ENCODE assay signal across 34 cellular contexts in genomic region chr1:166159656-166160055, GRCh38. TPM values are rescaled to one million over a fixed set of nuclear protein-coding genes. Genes with fewer than 3 reads are reported as not detected.
"Had no signal": no experiment of that assay in that cellular context is flagged by ENCODE, and none has a peak within 500 bp of the region (broad histone marks: within the 10 kb centered on the region; RNA-seq: fewer than 3 reads in every experiment).

No MANE protein-coding gene starts in this region.

- H3K4me3 ChIP-seq: adrenal gland, body of pancreas, esophagus squamous epithelium, gastroesophageal sphincter had no signal

- H3K9me3 ChIP-seq: adrenal gland, body of pancreas, esophagus squamous epithelium, gastroesophageal sphincter had no signal

- H3K27ac ChIP-seq: adrenal gland, body of pancreas, epithelial cell of prostate, esophagus squamous epithelium, gastroesophageal sphincter had no signal

- H3K27me3 ChIP-seq: adrenal gland, body of pancreas, gastroesophageal sphincter had no signal

- DNase-seq: activated CD4-positive, alpha-beta memory T cell treated with anti-CD3 and anti-CD28 coated beads for 36 hours; activated CD4-positive, alpha-beta T cell treated with anti-CD3 and anti-CD28 coated beads for 36 hours; activated CD4-positive, alpha-beta T cell treated with anti-CD3 and anti-CD28 coated beads, Interleukin-2, amount 10 ng/mL, durations not matched to agents 24 days and 14 days; activated CD4-positive, CD25-positive, alpha-beta regulatory T cell; activated CD4-positive, CD25-positive, alpha-beta regulatory T cell treated with anti-CD3 and anti-CD28 coated beads, Interleukin-2, amount 50 U/mL, for 72 hours; activated CD8-positive, alpha-beta memory T cell treated with anti-CD3 and anti-CD28 coated beads, Interleukin-2, amount 10 ng/mL, durations not matched to agents 7 days and 5 days; activated CD8-positive, alpha-beta memory T cell treated with anti-CD3 and anti-CD28 coated beads, Interleukin-2, amount 50 U/mL, for 4 hours; activated CD8-positive, alpha-beta T cell treated with anti-CD3 and anti-CD28 coated beads, Interleukin-2, amount 10 ng/mL, durations not matched to agents 7 days and 5 days; activated effector memory CD4-positive, alpha-beta T cell treated with anti-CD3 and anti-CD28 coated beads, Interleukin-2, amount 50 U/mL, for 16 hours; activated naive CD4-positive, alpha-beta T cell treated with anti-CD3 and anti-CD28 coated beads for 36 hours; activated naive CD8-positive, alpha-beta T cell treated with anti-CD3 and anti-CD28 coated beads for 36 hours; activated naive CD8-positive, alpha-beta T cell treated with anti-CD3 and anti-CD28 coated beads, Interleukin-2, amount 50 U/mL, for 24 hours; activated T-cell treated with anti-CD3 and anti-CD28 coated beads, Interleukin-2, amount 50 U/mL, for 1 hour; activated T-cell treated with anti-CD3 and anti-CD28 coated beads, Interleukin-2, amount 50 U/mL, for 48 hours; adrenal gland; amygdala; aorta; body of pancreas; caudate nucleus; cortex of kidney; dermis blood vessel endothelial cell; effector CD4-positive, alpha-beta T cell; effector memory CD8-positive, alpha-beta T cell; esophagus squamous epithelium; foreskin melanocyte; head of caudate nucleus; T-helper 1 cell; T-helper 17 cell; T1000 had no signal

- ATAC-seq: activated CD4-positive, alpha-beta T cell treated with anti-CD3 and anti-CD28 coated beads for 36 hours; activated CD8-positive, alpha-beta memory T cell treated with anti-CD3 and anti-CD28 coated beads, Interleukin-2, amount 10 ng/mL, durations not matched to agents 7 days and 5 days; activated CD8-positive, alpha-beta T cell treated with anti-CD3 and anti-CD28 coated beads, Interleukin-2, amount 10 ng/mL, durations not matched to agents 7 days and 5 days; activated naive CD8-positive, alpha-beta T cell treated with anti-CD3 and anti-CD28 coated beads, Interleukin-2, amount 50 U/mL, for 24 hours; body of pancreas; effector memory CD8-positive, alpha-beta T cell; gastroesophageal sphincter; T-helper 17 cell had no signal

- H3K36me3 ChIP-seq: adrenal gland, esophagus squamous epithelium, gastroesophageal sphincter had no signal

RNA-seq across cellular contexts. Expression of gene FAM78B, which starts 7.1 kb away (rescaled TPM):
- total RNA-seq: endothelial cell of umbilical vein, fibroblast of villous mesenchyme, glomerular endothelial cell had no signal
